ENCODE assay signal across 15 cellular contexts in genomic region chr1:8061673-8062386, GRCh38. TPM values are rescaled to one million over a fixed set of nuclear protein-coding genes. Genes with fewer than 3 reads are reported as not detected.
DNase-seq lines count a peak whose midpoint lies in the region; ATAC-seq and TF ChIP-seq lines count a peak whose summit lies in the region.
"Had no signal": no experiment of that assay in that cellular context is flagged by ENCODE, and none has a peak within 500 bp of the region (broad histone marks: within the 10 kb centered on the region; RNA-seq: fewer than 3 reads in every experiment).

No MANE protein-coding gene starts in this region.

- H3K9me3 ChIP-seq in AG04450 (ENCODE audit: control insufficient read depth, insufficient read depth, low read length) (no peaks in the 10 kb centered on the region), RWPE2 (ENCODE audit: severe bottlenecking) (no peaks in the 10 kb centered on the region), esophagus (ENCODE audit: control insufficient read depth in 2 of 2, insufficient read depth in 1 of 2, low read depth in 1 of 2, low read length in 1 of 2) (no peaks in the 10 kb centered on the region), spleen (no peaks in the 10 kb centered on the region)
- H3K9me3 ChIP-seq: tibial nerve had no signal

- 66% methylated on average over 11 of the region's 11 CpGs for WGBS in esophagus, 2 donors
- 83 to 93% (median 91%) methylated on average over 11 of the region's 11 CpGs for WGBS in spleen, 5 donors

- H3K9me3 Mint-ChIP-seq in nephron progenitor cell: peaks cover 11% of the 10 kb centered on the region
- H3K9me3 Mint-ChIP-seq in stimulated activated memory B cell treated with anti-CD40 and anti-IgM and Interleukin-4, amounts not matched to agents 10 μg/mL and 1 μg/mL and 100 μg/mL, for 72 hours: no peaks in the 10 kb centered on the region

- peaks cover 5% of the 10 kb centered on the region for H3K36me3 Mint-ChIP-seq in nephron progenitor cell (ENCODE audit: low read depth)
- no peaks in the 10 kb centered on the region for H3K36me3 Mint-ChIP-seq in stimulated activated memory B cell treated with anti-CD40 and anti-IgM and Interleukin-4, amounts not matched to agents 10 μg/mL and 1 μg/mL and 100 μg/mL, for 72 hours
- H3K36me3 Mint-ChIP-seq: naive B cell had no signal

- ATAC-seq in RWPE2 (ENCODE audit: low read depth) (peak; percentile 40), HG02938 (IDR thresholded peaks at IDR 0.05; ENCODE audit: unreplicated experiment) (no peak)
- ATAC-seq in stimulated activated memory B cell treated with anti-CD40 and anti-IgM and Interleukin-4, amounts not matched to agents 10 μg/mL and 1 μg/mL and 100 μg/mL, for 72 hours: no peak

- DNase-seq in AG04450 (ENCODE audit: low read depth, low spot score) (no peak), RWPE2 (ENCODE audit: low spot score) (no peak), nephron progenitor cell (no peak), NCI-H1436 (lab: John Stamatoyannopoulos, UW) (no peak), spleen (no peak)
- DNase-seq: activated CD4-positive, alpha-beta T cell treated with anti-CD3 and anti-CD28 coated beads, Interleukin-2, amount 50 U/mL, for 48 hours; AML-193; KG1; naive B cell; NCI-H345; stimulated activated CD4-positive, alpha-beta T cell treated with anti-CD3 and anti-CD28 coated beads, Interleukin-2, amount 100 ng/mL, for 24 hours had no signal

- no peak overlapping the region for H3K4me3 ChIP-seq in AG04450 (ENCODE audit: low read depth, low read length)
- no peak overlapping the region for H3K4me3 ChIP-seq in RWPE2 (ENCODE audit: severe bottlenecking)
- no peak overlapping the region for H3K4me3 ChIP-seq in esophagus (ENCODE audit: low read depth in 1 of 2, low read length in 2 of 2)
- H3K4me3 ChIP-seq in spleen: no peak overlapping the region
- H3K4me3 ChIP-seq: tibial nerve had no signal

- peaks cover 11% of the 10 kb centered on the region for H3K27me3 Mint-ChIP-seq in nephron progenitor cell (ENCODE audit: low read depth, poor library complexity)
- H3K27me3 Mint-ChIP-seq in stimulated activated memory B cell treated with anti-CD40 and anti-IgM and Interleukin-4, amounts not matched to agents 10 μg/mL and 1 μg/mL and 100 μg/mL, for 72 hours: peaks cover 28% of the 10 kb centered on the region

- POLR2A ChIA-PET in AG04450 (lab: Yijun Ruan, JAX): interaction anchor here (0.9 to 1.6 kb wide), 7 partner anchors 16 to 75 kb away, joined by 3 to 10 read pairs (median 4); no protein-coding TSS in a partner anchor

- peaks cover 15% of the 10 kb centered on the region for H3K4me1 Mint-ChIP-seq in nephron progenitor cell
- H3K4me1 Mint-ChIP-seq in stimulated activated memory B cell treated with anti-CD40 and anti-IgM and Interleukin-4, amounts not matched to agents 10 μg/mL and 1 μg/mL and 100 μg/mL, for 72 hours: no peaks in the 10 kb centered on the region
- H3K4me1 Mint-ChIP-seq: naive B cell had no signal

- no peak for TF ChIP-seq POLR2A in spleen (IDR thresholded peaks at IDR 0.05)

- H3K4me1 ChIP-seq in RWPE2 (ENCODE audit: insufficient read depth, poor library complexity, severe bottlenecking) (peaks cover 33% of the 10 kb centered on the region), esophagus (ENCODE audit: control insufficient read depth in 2 of 2, insufficient read depth in 2 of 2, low read length in 1 of 2) (peaks cover 0 to 3% of the 10 kb centered on the region in 2 donors), spleen (no peaks in the 10 kb centered on the region)

- CTCF ChIA-PET in AG04450 (lab: Charles Lee): interaction anchor here (1.9 kb wide), 1 partner anchor 30 kb away, joined by 5 read pairs; no protein-coding TSS in a partner anchor

- TF ChIP-seq CTCF in AG04450 (IDR thresholded peaks at IDR 0.05; ENCODE audit: low read depth, low read length): 0 out of 2 replicates have a peak, but pooled peaks have one; percentile 4
- TF ChIP-seq CTCF in RWPE2 (IDR thresholded peaks at IDR 0.05; ENCODE audit: poor library complexity, severe bottlenecking): no peak
- no peak for TF ChIP-seq CTCF in nephron progenitor cell (IDR thresholded peaks at IDR 0.05)
- TF ChIP-seq CTCF in spleen (IDR thresholded peaks at IDR 0.05 in 8 of 11, conservative IDR thresholded peaks at IDR 0.05 in 3 of 11): no peak

- peak overlapping the region; percentile 22 for H3K27ac Mint-ChIP-seq in nephron progenitor cell
- H3K27ac Mint-ChIP-seq in stimulated activated memory B cell treated with anti-CD40 and anti-IgM and Interleukin-4, amounts not matched to agents 10 μg/mL and 1 μg/mL and 100 μg/mL, for 72 hours: no peak overlapping the region
- H3K27ac Mint-ChIP-seq: naive B cell had no signal

- intact Hi-C loops in spleen (cut with DNase I; ENCODE audit: low total_unique reads): no loop called here

- no peaks in the 10 kb centered on the region for H3K36me3 ChIP-seq in RWPE2 (ENCODE audit: low read depth)
- H3K36me3 ChIP-seq in esophagus (ENCODE audit: control insufficient read depth in 2 of 2, insufficient read depth in 2 of 2, low read length in 1 of 2): no peaks in the 10 kb centered on the region
- H3K36me3 ChIP-seq in spleen: no peaks in the 10 kb centered on the region
- H3K36me3 ChIP-seq: tibial nerve had no signal

- no peak overlapping the region for H3K4me3 Mint-ChIP-seq in nephron progenitor cell
- no peak overlapping the region for H3K4me3 Mint-ChIP-seq in stimulated activated memory B cell treated with anti-CD40 and anti-IgM and Interleukin-4, amounts not matched to agents 10 μg/mL and 1 μg/mL and 100 μg/mL, for 72 hours
- H3K4me3 Mint-ChIP-seq: naive B cell had no signal

- H3K27me3 ChIP-seq in AG04450 (ENCODE audit: control insufficient read depth, insufficient read depth, low read length): no peaks in the 10 kb centered on the region
- no peaks in the 10 kb centered on the region for H3K27me3 ChIP-seq in RWPE2 (ENCODE audit: insufficient read depth, poor library complexity, severe bottlenecking)
- H3K27me3 ChIP-seq in esophagus (ENCODE audit: control insufficient read depth in 1 of 2, insufficient read depth in 2 of 2, low read length in 2 of 2): no peaks in the 10 kb centered on the region
- peaks cover 0 to 14% (median 0%) of the 10 kb centered on the region in 7 donors for H3K27me3 ChIP-seq in spleen (replicated peaks in 1 of 7)
- H3K27me3 ChIP-seq: tibial nerve had no signal

- H3K27ac ChIP-seq in AG04450 (ENCODE audit: low read depth, low read length) (peak overlapping the region; percentile 89), RWPE2 (ENCODE audit: poor library complexity, severe bottlenecking) (peak overlapping the region; percentile 95), esophagus (ENCODE audit: low read depth in 2 of 2, low read length in 1 of 2) (peak overlapping the region; percentile 53 to 62), spleen (no peak overlapping the region)

RNA-seq across cellular contexts. Expression of gene ERRFI1, which starts 35.7 kb away (rescaled TPM):
- 102 and 105 TPM in 2 replicates for polyA plus RNA-seq in AG04450 (2011; rRNA removed)
- polyA minus RNA-seq in AG04450 (2011; rRNA and poly(A)+ RNA removed): 47.7 and 49.1 TPM in 2 replicates
- 10 to 100 TPM; 18.2 to 21.3 TPM for polyA plus RNA-seq in esophagus
- 10 to 100 TPM in 2 of 7 donors, 1 to 10 TPM in 5; 7.6 to 12.5 (median 8.5) TPM for total RNA-seq in spleen
- polyA plus RNA-seq in spleen: 1 to 10 TPM; 2.0 to 5.7 (median 5.0) TPM

Comparison
In these comparisons a context has a peak if more than half of its experiments do, and no peak if none do; other contexts are left out.
1. H3K27ac ChIP-seq: peak in AG04450 (single experiment), RWPE2 (single experiment) and esophagus (2 of 2); none in spleen (0 of 8).